Comparison of ENCODE assay signal across 1 cellular context in the genomic region with DNA sequence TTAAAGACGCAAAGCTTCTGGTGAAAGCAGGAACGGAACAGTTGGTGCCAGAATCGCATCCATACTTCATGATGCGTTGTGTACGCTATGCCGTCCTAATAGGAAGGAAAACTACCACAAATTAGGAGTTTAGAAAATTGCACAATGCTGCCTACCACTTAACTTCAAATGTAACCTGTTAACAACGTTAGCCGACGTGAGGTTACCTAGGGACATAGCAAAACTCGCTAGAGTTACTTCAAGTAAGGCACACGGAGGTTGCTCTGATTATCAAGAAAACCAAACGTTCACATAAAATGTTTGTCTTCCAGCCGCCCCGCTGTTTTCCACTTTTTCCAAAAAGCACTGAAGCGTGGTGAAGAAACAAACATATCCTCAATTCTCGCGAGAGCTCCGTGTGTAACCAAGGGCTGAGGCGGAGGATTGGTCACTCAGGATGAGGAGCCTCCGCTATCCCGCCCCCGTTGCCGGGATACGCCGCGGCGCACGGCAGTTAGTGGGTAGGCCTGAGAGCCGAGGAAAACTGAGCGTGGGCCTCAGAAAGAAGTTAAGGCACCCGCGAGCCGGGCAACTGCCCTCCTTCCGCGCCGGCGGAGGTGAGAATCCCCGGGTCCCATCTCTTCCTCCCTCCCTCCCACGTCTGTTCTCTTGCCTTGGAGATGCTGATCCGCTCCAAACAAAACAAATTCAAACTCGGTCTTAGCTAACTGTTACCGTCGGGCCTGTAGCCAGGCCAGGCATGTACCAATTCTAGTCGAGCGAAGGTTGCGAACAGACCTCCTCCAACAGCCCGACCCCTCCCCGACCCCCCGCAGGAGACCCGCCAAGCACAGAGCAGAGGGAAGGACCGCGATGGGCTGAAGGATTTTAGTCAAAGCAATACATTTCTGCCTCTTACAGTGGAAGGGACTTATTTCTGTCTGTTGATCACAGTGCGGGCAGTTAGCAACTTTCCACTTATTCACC.
A peak's percentile ranks its signal among the peaks of the same experiment; 100 is the strongest.
TF ChIP-seq lines count a peak whose summit lies in the region.

Gene IFT74 (plus strand): TSS at position 492 of the 966 bp plus-strand sequence. CDS start 5,556 bp downstream, outside the sequence.

TF ChIP-seq in H1, 55 proteins besides CTCF, POLR2A, EP300 and RAD21:
- TF ChIP-seq SP1 (IDR thresholded peaks at IDR 0.05; ENCODE audit: low read depth, low read length) (0 out of 2 replicates have a peak, but pooled peaks have one; percentile 19), TBP (IDR thresholded peaks at IDR 0.05; ENCODE audit: low read depth, low read length) (peak; percentile 67), HDAC2 (IDR thresholded peaks at IDR 0.05; ENCODE audit: borderline replicate concordance in 1 of 2, low read depth in 2 of 2, low read length in 2 of 2) (0 out of 4 replicates have a peak, but pooled peaks of 1 of the 2 experiments have one; percentile 66), MAFK (IDR thresholded peaks at IDR 0.05; ENCODE audit: low read depth, low read length) (no peak), CHD2 (IDR thresholded peaks at IDR 0.05; ENCODE audit: low read length) (peak; percentile 92), CHD7 (IDR thresholded peaks at IDR 0.05; ENCODE audit: insufficient replicate concordance, low read length) (no peak), SP2 (IDR thresholded peaks at IDR 0.05; ENCODE audit: low read length) (no peak), RNF2 (IDR thresholded peaks at IDR 0.05; ENCODE audit: borderline replicate concordance, low read depth, low read length, missing control alignments, poor library complexity, severe bottlenecking) (no peak), NRF1 (IDR thresholded peaks at IDR 0.05; ENCODE audit: low read depth, low read length) (no peak), EZH2 (IDR thresholded peaks at IDR 0.05; ENCODE audit: low read depth, low read length, severe bottlenecking) (no peak), BCL11A (IDR thresholded peaks at IDR 0.05; ENCODE audit: low read depth in 2 of 2, low read length in 2 of 2) (no peak), CEBPB (IDR thresholded peaks at IDR 0.05; ENCODE audit: low read depth, low read length) (peak; percentile 52; the same call in 1 of the 2 replicates), SIX5 (IDR thresholded peaks at IDR 0.05; ENCODE audit: low read depth, low read length) (no peak), SP4 (IDR thresholded peaks at IDR 0.05; ENCODE audit: low read length) (peak; percentile 82; the same call in 1 of the 2 replicates), KDM4A (IDR thresholded peaks at IDR 0.05; ENCODE audit: low read depth, low read length, severe bottlenecking) (peak; percentile 54), PHF8 (conservative IDR thresholded peaks at IDR 0.05; ENCODE audit: low read depth, low read length) (peak; percentile 75), JUN (IDR thresholded peaks at IDR 0.05; ENCODE audit: low read depth, low read length) (no peak), SRF (IDR thresholded peaks at IDR 0.05; ENCODE audit: low read depth, low read length) (no peak), ATF3 (IDR thresholded peaks at IDR 0.05; ENCODE audit: insufficient read depth, low read depth, low read length) (no peak), GTF2F1 (IDR thresholded peaks at IDR 0.05; ENCODE audit: borderline replicate concordance, low read depth, low read length) (no peak), FOSL1 (IDR thresholded peaks at IDR 0.05; ENCODE audit: insufficient read depth, low read depth, low read length) (no peak), CTBP2 (IDR thresholded peaks at IDR 0.05; ENCODE audit: borderline replicate concordance, insufficient read depth, insufficient read length, low read length) (no peak), CHD1 (IDR thresholded peaks at IDR 0.05; ENCODE audit: low read depth, low read length) (no peak), HDAC6 (IDR thresholded peaks at IDR 0.05; ENCODE audit: low read depth, low read length) (no peak), ASH2L (IDR thresholded peaks at IDR 0.05; ENCODE audit: low read length) (peak; percentile 98), GABPA (IDR thresholded peaks at IDR 0.05; ENCODE audit: borderline replicate concordance, insufficient read depth, low read length) (no peak), SAP30 (IDR thresholded peaks at IDR 0.05; ENCODE audit: insufficient read depth, insufficient replicate concordance, low read length) (no peak), BRCA1 (IDR thresholded peaks at IDR 0.05; ENCODE audit: low read depth, low read length) (peak; percentile 72), BACH1 (IDR thresholded peaks at IDR 0.05; ENCODE audit: low read length) (peak; percentile 47), SIN3A (conservative IDR thresholded peaks at IDR 0.05 in 1 of 2, IDR thresholded peaks at IDR 0.05 in 1 of 2; ENCODE audit: low read depth in 1 of 2, low read length in 2 of 2) (no peak; a peak in 2 of 4 replicates), EGR1 (IDR thresholded peaks at IDR 0.05; ENCODE audit: borderline replicate concordance, low read depth, low read length) (no peak), POU5F1 (IDR thresholded peaks at IDR 0.05; ENCODE audit: low read depth, low read length) (no peak), E2F6 (IDR thresholded peaks at IDR 0.05) (no peak), POLR2AphosphoS5 (IDR thresholded peaks at IDR 0.05; ENCODE audit: low read depth, low read length) (no peak; the same call in 1 of the 2 replicates), RBBP5 (IDR thresholded peaks at IDR 0.05; ENCODE audit: borderline replicate concordance, low read depth, low read length) (peak; percentile 95), TAF7 (optimal IDR thresholded peaks at IDR 0.05; ENCODE audit: borderline replicate concordance, low read depth, low read length) (peak; percentile 30), KDM1A (IDR thresholded peaks at IDR 0.05; ENCODE audit: borderline replicate concordance, low read length) (no peak), RFX5 (IDR thresholded peaks at IDR 0.05; ENCODE audit: borderline replicate concordance, low read depth, low read length) (no peak), TCF12 (IDR thresholded peaks at IDR 0.05; ENCODE audit: low read depth, low read length) (no peak), NANOG (IDR thresholded peaks at IDR 0.05; ENCODE audit: insufficient read depth, low read depth, low read length, poor library complexity, severe bottlenecking) (no peak), KDM5A (IDR thresholded peaks at IDR 0.05; ENCODE audit: low read length) (no peak), TAF1 (IDR thresholded peaks at IDR 0.05; ENCODE audit: low read depth, low read length) (peak; percentile 83), YY1 (IDR thresholded peaks at IDR 0.05; ENCODE audit: low read depth, low read length) (peak; percentile 19; the same call in 1 of the 2 replicates), RXRA (IDR thresholded peaks at IDR 0.05; ENCODE audit: insufficient read depth, low read depth, low read length) (no peak), TEAD4 (IDR thresholded peaks at IDR 0.05; ENCODE audit: low read depth, low read length) (no peak), ZNF274 (IDR thresholded peaks at IDR 0.05; ENCODE audit: borderline replicate concordance, extremely low read depth, low read length) (no peak), SUZ12 (IDR thresholded peaks at IDR 0.05; ENCODE audit: low read length) (no peak)
- TF ChIP-seq, protein P1, sequence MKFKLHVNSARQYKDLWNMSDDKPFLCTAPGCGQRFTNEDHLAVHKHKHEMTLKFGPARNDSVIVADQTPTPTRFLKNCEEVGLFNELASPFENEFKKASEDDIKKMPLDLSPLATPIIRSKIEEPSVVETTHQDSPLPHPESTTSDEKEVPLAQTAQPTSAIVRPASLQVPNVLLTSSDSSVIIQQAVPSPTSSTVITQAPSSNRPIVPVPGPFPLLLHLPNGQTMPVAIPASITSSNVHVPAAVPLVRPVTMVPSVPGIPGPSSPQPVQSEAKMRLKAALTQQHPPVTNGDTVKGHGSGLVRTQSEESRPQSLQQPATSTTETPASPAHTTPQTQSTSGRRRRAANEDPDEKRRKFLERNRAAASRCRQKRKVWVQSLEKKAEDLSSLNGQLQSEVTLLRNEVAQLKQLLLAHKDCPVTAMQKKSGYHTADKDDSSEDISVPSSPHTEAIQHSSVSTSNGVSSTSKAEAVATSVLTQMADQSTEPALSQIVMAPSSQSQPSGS (IDR thresholded peaks at IDR 0.05; ENCODE audit: low read length): 0 out of 2 replicates have a peak, but pooled peaks have one; percentile 66
- TF ChIP-seq, protein P2, sequence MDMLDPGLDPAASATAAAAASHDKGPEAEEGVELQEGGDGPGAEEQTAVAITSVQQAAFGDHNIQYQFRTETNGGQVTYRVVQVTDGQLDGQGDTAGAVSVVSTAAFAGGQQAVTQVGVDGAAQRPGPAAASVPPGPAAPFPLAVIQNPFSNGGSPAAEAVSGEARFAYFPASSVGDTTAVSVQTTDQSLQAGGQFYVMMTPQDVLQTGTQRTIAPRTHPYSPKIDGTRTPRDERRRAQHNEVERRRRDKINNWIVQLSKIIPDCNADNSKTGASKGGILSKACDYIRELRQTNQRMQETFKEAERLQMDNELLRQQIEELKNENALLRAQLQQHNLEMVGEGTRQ (IDR thresholded peaks at IDR 0.05; ENCODE audit: low read length): no peak
- TF ChIP-seq, protein P3, sequence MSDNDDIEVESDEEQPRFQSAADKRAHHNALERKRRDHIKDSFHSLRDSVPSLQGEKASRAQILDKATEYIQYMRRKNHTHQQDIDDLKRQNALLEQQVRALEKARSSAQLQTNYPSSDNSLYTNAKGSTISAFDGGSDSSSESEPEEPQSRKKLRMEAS (IDR thresholded peaks at IDR 0.05): 0 out of 2 replicates have a peak, but pooled peaks have one; percentile 31
